22 cellular contexts compared by ENCODE assay signal in the genomic region with DNA sequence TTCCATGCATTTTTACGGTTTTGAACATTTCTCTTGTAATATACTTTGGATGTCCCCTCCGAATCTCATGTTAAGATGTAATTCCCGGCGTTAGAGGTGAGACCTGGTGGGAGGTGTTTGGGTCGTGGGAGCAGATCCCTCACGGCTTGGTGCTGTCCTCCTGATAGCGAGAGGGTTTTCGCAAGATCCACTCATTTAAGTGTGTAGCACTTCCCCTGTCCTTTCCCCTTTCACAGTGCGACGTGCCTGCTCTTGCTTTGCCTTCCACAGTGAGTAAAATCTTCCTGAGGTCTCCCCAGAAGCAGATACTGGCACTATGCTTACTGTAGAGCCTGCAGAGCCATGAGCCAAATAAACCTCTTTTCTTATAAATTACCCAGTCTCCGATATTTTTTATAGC. TPM values are rescaled to one million over a fixed set of nuclear protein-coding genes. Genes with fewer than 3 reads are reported as not detected.
DNase-seq lines count a peak whose midpoint lies in the region; ATAC-seq and TF ChIP-seq lines count a peak whose summit lies in the region.
"Had no signal": no experiment of that assay in that cellular context is flagged by ENCODE, and none has a peak within 500 bp of the region (broad histone marks: within the 10 kb centered on the region; RNA-seq: fewer than 3 reads in every experiment).

No MANE protein-coding gene starts in this region.

- WGBS in upper lobe of left lung, 2 donors, result 68 to 81% methylated on average over 11 of the region's 11 CpGs
- WGBS in GM23248 (ENCODE audit: low coverage in 1 of 2, low lambda C conversion rate in 2 of 2, missing lambda C conversion rate in 2 of 2), 2 experiments, result 61 to 67% methylated on average over 11 of the region's 11 CpGs

- DNase-seq in Kasumi-1 (lab: John Stamatoyannopoulos, UW), result peak; percentile 67 to 68
- no peak for DNase-seq in left lung
- DNase-seq in upper lobe of left lung, result peak in 1 of 2 donors; percentile 58
- no peak for DNase-seq in islet precursor cell
- DNase-seq in GM23248, result no peak
- DNase-seq: activated CD8-positive, alpha-beta T cell treated with anti-CD3 and anti-CD28 coated beads for 36 hours; activated naive CD8-positive, alpha-beta T cell treated with anti-CD3 and anti-CD28 coated beads for 36 hours; activated T-cell treated with anti-CD3 and anti-CD28 coated beads, Interleukin-2, amount 50 U/mL, for 72 hours; glutamatergic neuron; NCI-H1092; NCI-H2029 treated with DMSO at 0.1 percent for 48 hours; NCI-H446; SHP77 treated with DMSO at 0.1 percent for 48 hours; stimulated activated CD4-positive, alpha-beta T cell treated with anti-CD3 and anti-CD28 coated beads, Interleukin-2, amount 100 ng/mL, for 24 hours; stimulated activated naive CD8-positive, alpha-beta T cell treated with anti-CD3 and anti-CD28 coated beads, Interleukin-15, Interleukin-2, amounts not matched to agents 100 U/mL and 50 U/mL, for 24 hours had no signal

- H3K79me2 ChIP-seq in OCI-LY3 (ENCODE audit: low read length) (no peaks in the 10 kb centered on the region), GM23248 (ENCODE audit: insufficient read depth) (no peaks in the 10 kb centered on the region)
- H3K79me2 ChIP-seq: parathyroid adenoma had no signal

- H3K27me3 ChIP-seq in OCI-LY3 (ENCODE audit: low read depth, low read length) (peaks cover 24% of the 10 kb centered on the region), left lung (no peaks in the 10 kb centered on the region), upper lobe of left lung (no peaks in the 10 kb centered on the region), GM23248 (replicated peaks; ENCODE audit: insufficient read depth) (no peaks in the 10 kb centered on the region)
- H3K27me3 ChIP-seq: BLaER1, body of pancreas, tibial nerve had no signal

- H2AFZ ChIP-seq in OCI-LY3 (ENCODE audit: low read depth, low read length), result peak overlapping the region; percentile 32; the same call in 1 of the 2 replicates
- no peak overlapping the region for H2AFZ ChIP-seq in GM23248
- H2AFZ ChIP-seq: parathyroid adenoma had no signal

- H3K4me1 ChIP-seq in OCI-LY3 (ENCODE audit: low read length) (peaks cover 8% of the 10 kb centered on the region; the same call in 1 of the 2 replicates), left lung (peaks cover 0 to 50% of the 10 kb centered on the region in 2 donors), upper lobe of left lung (no peaks in the 10 kb centered on the region), GM23248 (ENCODE audit: insufficient read depth) (no peaks in the 10 kb centered on the region)
- H3K4me1 ChIP-seq: body of pancreas, parathyroid adenoma, tibial nerve had no signal

- no peak overlapping the region for H3K27ac ChIP-seq in OCI-LY3 (ENCODE audit: low read length)
- peak overlapping the region in 1 of 2 donors; percentile 73 for H3K27ac ChIP-seq in left lung
- peak overlapping the region; percentile 9 to 64 (median 30) for H3K27ac ChIP-seq in upper lobe of left lung
- H3K27ac ChIP-seq in GM23248, result no peak overlapping the region
- H3K27ac ChIP-seq: BLaER1, body of pancreas, parathyroid adenoma, tibial nerve had no signal

- no peaks in the 10 kb centered on the region for H3F3A ChIP-seq in GM23248 (ENCODE audit: insufficient read depth)

- H3K9ac ChIP-seq in OCI-LY3 (ENCODE audit: low read length) (no peak overlapping the region), GM23248 (no peak overlapping the region)
- H3K9ac ChIP-seq: BLaER1, parathyroid adenoma had no signal

- H3K4me3 ChIP-seq in OCI-LY3 (ENCODE audit: low read length) (peak overlapping the region; percentile 54), left lung (peak overlapping the region in 1 of 2 donors; percentile 19), upper lobe of left lung (peak overlapping the region in 1 of 4 donors; percentile 17), GM23248 (no peak overlapping the region)
- H3K4me3 ChIP-seq: BLaER1, body of pancreas, K562, tibial nerve had no signal

- no peak for TF ChIP-seq CTCF in OCI-LY3 (IDR thresholded peaks at IDR 0.05; ENCODE audit: low read depth, low read length)
- no peak for TF ChIP-seq CTCF in left lung (IDR thresholded peaks at IDR 0.05)
- TF ChIP-seq CTCF in upper lobe of left lung (IDR thresholded peaks at IDR 0.05), result no peak

- no peak for TF ChIP-seq POLR2A in upper lobe of left lung (IDR thresholded peaks at IDR 0.05)

- no peaks in the 10 kb centered on the region for H3K36me3 ChIP-seq in OCI-LY3 (replicated peaks; ENCODE audit: low read depth, low read length)
- H3K36me3 ChIP-seq in left lung, result no peaks in the 10 kb centered on the region
- no peaks in the 10 kb centered on the region for H3K36me3 ChIP-seq in upper lobe of left lung
- H3K36me3 ChIP-seq in GM23248 (ENCODE audit: low read depth), result no peaks in the 10 kb centered on the region
- H3K36me3 ChIP-seq: BLaER1, tibial nerve had no signal

- H4K20me1 ChIP-seq in OCI-LY3 (ENCODE audit: insufficient read depth, low read length) (no peaks in the 10 kb centered on the region), GM23248 (ENCODE audit: insufficient read depth) (no peaks in the 10 kb centered on the region)
- H4K20me1 ChIP-seq: BLaER1 had no signal

- in situ Hi-C loops in GM23248 (cut with MboI), result no loop called here

- H3K9me2 ChIP-seq in GM23248 (ENCODE audit: insufficient read depth), result no peaks in the 10 kb centered on the region

- no peak for TF ChIP-seq EP300 in upper lobe of left lung (IDR thresholded peaks at IDR 0.05)

- H3K9me3 ChIP-seq in OCI-LY3 (ENCODE audit: insufficient read depth, low read length) (no peaks in the 10 kb centered on the region), left lung (no peaks in the 10 kb centered on the region), upper lobe of left lung (no peaks in the 10 kb centered on the region), GM23248 (ENCODE audit: low read depth) (peaks cover 3% of the 10 kb centered on the region)
- H3K9me3 ChIP-seq: body of pancreas, tibial nerve had no signal

- ATAC-seq in left lung (peak; percentile 43), upper lobe of left lung (ENCODE audit: low FRiP score in 2 of 2) (peak in 1 of 2 donors; percentile 56), HG02970 (IDR thresholded peaks at IDR 0.05; ENCODE audit: low FRiP score, unreplicated experiment) (no peak)
- ATAC-seq: activated CD8-positive, alpha-beta T cell treated with anti-CD3 and anti-CD28 coated beads for 36 hours; activated T-cell treated with anti-CD3 and anti-CD28 coated beads, Interleukin-2, amount 50 U/mL, for 72 hours; body of pancreas; K562; stimulated activated naive CD8-positive, alpha-beta T cell treated with anti-CD3 and anti-CD28 coated beads, Interleukin-15, Interleukin-2, amounts not matched to agents 100 U/mL and 50 U/mL, for 24 hours had no signal

- intact Hi-C loops in left lung (cut with DNase I), result no loop called here

- H3K4me2 ChIP-seq in OCI-LY3 (ENCODE audit: low read length), result peak overlapping the region; percentile 60
- no peak overlapping the region for H3K4me2 ChIP-seq in GM23248 (ENCODE audit: unreplicated experiment)
- H3K4me2 ChIP-seq: BLaER1 had no signal

RNA-seq across cellular contexts. Expression of a gene that starts 6.6 kb away (rescaled TPM):
- total RNA-seq in left lung (1 to 10 TPM; 2.6 to 8.6 TPM), upper lobe of left lung (1 to 10 TPM in 5 of 6 donors, not detected in 1; 1.4 to 4.4 (median 3.9) TPM)
- not detected in 2 replicates for total RNA-seq in GM23248 (2014; rRNA removed; shearing (Covaris generic))
- not detected in 2 replicates for polyA plus RNA-seq in GM23248 (2016; fragmentation: Nextera tagmentation; extraction: Ambion mirVana)
- total RNA-seq: activated CD8-positive, alpha-beta T cell treated with anti-CD3 and anti-CD28 coated beads for 36 hours; activated naive CD8-positive, alpha-beta T cell treated with anti-CD3 and anti-CD28 coated beads for 36 hours; activated T-cell treated with anti-CD3 and anti-CD28 coated beads, Interleukin-2, amount 50 U/mL, for 72 hours; K562 had no signal
- polyA plus RNA-seq: K562 had no signal

Comparison
In these comparisons a context has a peak if more than half of its experiments do, and no peak if none do; other contexts are left out.
1. DNase-seq: peak in Kasumi-1 (2 of 2); none in left lung (0 of 2), islet precursor cell (single experiment) and GM23248 (single experiment).
2. H3K27ac ChIP-seq: peak in upper lobe of left lung (4 of 4); none in OCI-LY3 (single experiment) and GM23248 (single experiment).